Comparison of ENCODE assay signal across 19 cellular contexts in the genomic region with DNA sequence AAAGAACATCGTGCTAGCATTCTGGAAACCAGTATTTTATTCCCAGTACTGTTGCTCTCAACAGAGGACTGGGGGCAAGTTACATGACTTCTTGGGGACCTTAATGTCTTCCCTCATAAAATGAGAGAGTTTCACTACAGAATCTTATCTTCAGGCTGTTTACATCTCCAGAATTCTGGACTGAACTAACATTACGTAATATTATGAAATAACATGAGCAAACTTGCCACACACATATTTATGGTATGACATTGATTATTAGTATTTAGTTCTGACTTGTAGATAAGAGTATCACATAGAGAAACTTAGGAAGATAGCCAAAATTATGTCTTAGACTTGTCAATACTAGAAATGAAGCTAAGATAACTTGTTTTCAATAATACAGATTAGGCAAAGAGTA.
DNase-seq lines count a peak whose midpoint lies in the region; ATAC-seq and TF ChIP-seq lines count a peak whose summit lies in the region.
"Had no signal": no experiment of that assay in that cellular context is flagged by ENCODE, and none has a peak within 500 bp of the region (broad histone marks: within the 10 kb centered on the region; RNA-seq: fewer than 3 reads in every experiment).

No MANE protein-coding gene starts in this region.

- H3K36me3 ChIP-seq in esophagus squamous epithelium, result peaks cover 0 to 21% (median 0%) of the 10 kb centered on the region in 3 donors
- peaks cover 5% of the 10 kb centered on the region for H3K36me3 ChIP-seq in smooth muscle cell (ENCODE audit: low read depth)
- H3K36me3 ChIP-seq: prostate gland had no signal

- peaks cover 24 to 62% of the 10 kb centered on the region in 2 donors for H3K4me1 Mint-ChIP-seq in immature natural killer cell

- DNase-seq in SIG-M5 treated with dmso at 0.1 percent for 504 hours (lab: John Stamatoyannopoulos, UW; ENCODE audit: unreplicated experiment), result peak; percentile 9
- no peak for DNase-seq in SIG-M5 (lab: John Stamatoyannopoulos, UW)
- peak; percentile 41 for DNase-seq in OCI-M1 (lab: John Stamatoyannopoulos, UW)
- no peak for DNase-seq in esophagus squamous epithelium (lab: John Stamatoyannopoulos, UW)
- no peak for DNase-seq in smooth muscle cell (lab: John Stamatoyannopoulos, UW; ENCODE audit: unreplicated experiment)
- no peak for DNase-seq in immature natural killer cell
- DNase-seq: activated CD8-positive, alpha-beta memory T cell treated with anti-CD3 and anti-CD28 coated beads, Interleukin-2, amount 50 U/mL, for 48 hours; activated naive CD4-positive, alpha-beta T cell treated with Interleukin-2 at 50 U/mL for 16 hours; effector CD4-positive, alpha-beta T cell; naive thymus-derived CD8-positive, alpha-beta T cell; NCI-H1417 treated with DMSO at 0.1 percent for 48 hours; SJCRH30; T-helper 9 cell had no signal

- ATAC-seq in GM19467 (IDR thresholded peaks at IDR 0.05; ENCODE audit: unreplicated experiment) (no peak), HG03432 (IDR thresholded peaks at IDR 0.05; ENCODE audit: unreplicated experiment) (no peak)
- ATAC-seq: GM23338; naive thymus-derived CD8-positive, alpha-beta T cell; stimulated activated memory B cell treated with anti-CD40 and anti-IgM and Interleukin-4, amounts not matched to agents 10 μg/mL and 1 μg/mL and 100 μg/mL, for 72 hours had no signal

- peak overlapping the region; percentile 36 for H3K4me2 ChIP-seq in smooth muscle cell
- H3K4me2 ChIP-seq: GM23338 had no signal

- intact Hi-C loops in esophagus squamous epithelium (cut with DNase I), result no loop called here

- H3K27ac ChIP-seq in esophagus squamous epithelium, result peak overlapping the region in 3 of 4 donors; percentile 2 to 54 (median 40)
- peak overlapping the region; percentile 51 for H3K27ac ChIP-seq in smooth muscle cell (ENCODE audit: low read depth)
- H3K27ac ChIP-seq: HL-60, prostate gland, SJCRH30 had no signal

- peak overlapping the region in 1 of 6 donors; percentile 61 for H3K27ac Mint-ChIP-seq in immature natural killer cell
- H3K27ac Mint-ChIP-seq: GM23338; stimulated activated memory B cell treated with anti-CD40 and anti-IgM and Interleukin-4, amounts not matched to agents 10 μg/mL and 1 μg/mL and 100 μg/mL, for 72 hours had no signal

- H3K27me3 Mint-ChIP-seq in immature natural killer cell (ENCODE audit: low read depth in 3 of 3), result peaks cover 0 to 3% (median 2%) of the 10 kb centered on the region in 3 donors
- H3K27me3 Mint-ChIP-seq: naive thymus-derived CD8-positive, alpha-beta T cell; stimulated activated memory B cell treated with anti-CD40 and anti-IgM and Interleukin-4, amounts not matched to agents 10 μg/mL and 1 μg/mL and 100 μg/mL, for 72 hours had no signal

- no peak for TF ChIP-seq POLR2A in esophagus squamous epithelium (IDR thresholded peaks at IDR 0.05)

- H3K4me1 ChIP-seq in esophagus squamous epithelium (peaks cover 0 to 22% (median 4%) of the 10 kb centered on the region in 3 donors), smooth muscle cell (ENCODE audit: low read depth) (peaks cover 5% of the 10 kb centered on the region)
- H3K4me1 ChIP-seq: prostate gland had no signal

- peaks cover 11% of the 10 kb centered on the region for H3K79me2 ChIP-seq in smooth muscle cell (ENCODE audit: low read depth)

- TF ChIP-seq CTCF in esophagus squamous epithelium (IDR thresholded peaks at IDR 0.05) (no peak), smooth muscle cell (IDR thresholded peaks at IDR 0.05; ENCODE audit: borderline replicate concordance, insufficient read depth, poor library complexity, severe bottlenecking) (no peak)

- H3K36me3 Mint-ChIP-seq in immature natural killer cell, result peaks cover 4 to 23% (median 16%) of the 10 kb centered on the region in 3 donors

- H3K9me3 ChIP-seq in esophagus squamous epithelium (no peaks in the 10 kb centered on the region), smooth muscle cell (replicated peaks; ENCODE audit: low read depth) (no peaks in the 10 kb centered on the region)
- H3K9me3 ChIP-seq: prostate gland had no signal

- H2AFZ ChIP-seq in smooth muscle cell (ENCODE audit: low read depth), result no peak overlapping the region
- H2AFZ ChIP-seq: GM23338 had no signal

- no peaks in the 10 kb centered on the region for H3K9me3 Mint-ChIP-seq in immature natural killer cell
- H3K9me3 Mint-ChIP-seq: GM23338; stimulated activated memory B cell treated with anti-CD40 and anti-IgM and Interleukin-4, amounts not matched to agents 10 μg/mL and 1 μg/mL and 100 μg/mL, for 72 hours had no signal

- H3F3A ChIP-seq in smooth muscle cell (ENCODE audit: low read depth), result no peaks in the 10 kb centered on the region

- no peak overlapping the region for H3K4me3 Mint-ChIP-seq in immature natural killer cell
- H3K4me3 Mint-ChIP-seq: GM23338; stimulated activated memory B cell treated with anti-CD40 and anti-IgM and Interleukin-4, amounts not matched to agents 10 μg/mL and 1 μg/mL and 100 μg/mL, for 72 hours had no signal

- H3K4me3 ChIP-seq in esophagus squamous epithelium (no peak overlapping the region), smooth muscle cell (no peak overlapping the region)
- H3K4me3 ChIP-seq: GM23338, prostate gland, SJCRH30 had no signal

- peaks cover 1% of the 10 kb centered on the region for H4K20me1 ChIP-seq in smooth muscle cell (ENCODE audit: low read depth)

- 45 to 58% methylated on average over 2 of the region's 2 CpGs for WGBS in esophagus squamous epithelium, 2 donors
- 66% methylated on average over 2 of the region's 2 CpGs for WGBS in smooth muscle cell (ENCODE audit: low lambda C conversion rate)

- no peaks in the 10 kb centered on the region for H3K27me3 ChIP-seq in esophagus squamous epithelium
- H3K27me3 ChIP-seq in smooth muscle cell (ENCODE audit: low read depth), result no peaks in the 10 kb centered on the region
- H3K27me3 ChIP-seq: SJCRH30 had no signal

- H3K9ac ChIP-seq in smooth muscle cell (ENCODE audit: low read depth), result no peak overlapping the region

Comparison
In these comparisons a context has a peak if more than half of its experiments do, and no peak if none do; other contexts are left out.
1. DNase-seq: peak in SIG-M5 treated with dmso at 0.1 percent for 504 hours (single experiment) and OCI-M1 (single experiment); none in SIG-M5 (single experiment), esophagus squamous epithelium (single experiment), smooth muscle cell (single experiment) and immature natural killer cell (0 of 3).